ENCODE assay signal across 20 cellular contexts in genomic region chr2:105301646-105302045, GRCh38. TPM values are rescaled to one million over a fixed set of nuclear protein-coding genes. Genes with fewer than 3 reads are reported as not detected.
A peak's percentile ranks its signal among the peaks of the same experiment; 100 is the strongest.
DNase-seq lines count a peak whose midpoint lies in the region; ATAC-seq lines count a peak whose summit lies in the region.
"Had no signal": no experiment of that assay in that cellular context is flagged by ENCODE, and none has a peak within 500 bp of the region (broad histone marks: within the 10 kb centered on the region; RNA-seq: fewer than 3 reads in every experiment).

No MANE protein-coding gene starts in this region.

- peak in 1 of 2 donors; percentile 36 for DNase-seq in stimulated activated naive CD8-positive, alpha-beta T cell treated with anti-CD3 and anti-CD28 coated beads, Interleukin-15, amount 100 ng/mL, for 72 hours
- DNase-seq in stimulated activated naive CD8-positive, alpha-beta T cell treated with anti-CD3 and anti-CD28 coated beads, Interleukin-15, Interleukin-2, amounts not matched to agents 100 U/mL and 50 U/mL, for 24 hours: no peak
- peak; percentile 70 for DNase-seq in Jurkat, Clone E6-1 (ENCODE audit: low read depth, low spot score)
- DNase-seq in D341Med (ENCODE audit: low spot score): no peak
- DNase-seq: ACHN, C1 segment of cervical spinal cord, DMS 273 treated with DMSO at 0.1 percent for 48 hours, GOT3, NCI-H1436, NCI-H1930, NCI-H226, NCI-H524, NCI-H82, PC-3, RPMI8226, SIG-M5 had no signal

- peak; percentile 90 for ATAC-seq in stimulated activated naive CD8-positive, alpha-beta T cell treated with anti-CD3 and anti-CD28 coated beads, Interleukin-15, amount 100 ng/mL, for 72 hours
- ATAC-seq in stimulated activated naive CD8-positive, alpha-beta T cell treated with anti-CD3 and anti-CD28 coated beads, Interleukin-15, Interleukin-2, amounts not matched to agents 100 U/mL and 50 U/mL, for 24 hours: no peak
- ATAC-seq in activated T-helper 17 cell treated with anti-CD3 and anti-CD28 coated beads, Interleukin-2, amount 50 U/mL, for 72 hours (replicated peaks): peak; percentile 68
- no peak for ATAC-seq in HG02571 (IDR thresholded peaks at IDR 0.05; ENCODE audit: unreplicated experiment)
- no peak for ATAC-seq in HG03460 (IDR thresholded peaks at IDR 0.05; ENCODE audit: unreplicated experiment)
- ATAC-seq: HCT116, PC-3 had no signal

- peaks cover 26% of the 10 kb centered on the region for H3K4me1 Mint-ChIP-seq in stimulated activated naive CD8-positive, alpha-beta T cell treated with anti-CD3 and anti-CD28 coated beads, Interleukin-15, amount 100 ng/mL, for 72 hours
- H3K4me1 Mint-ChIP-seq in activated T-helper 17 cell treated with anti-CD3 and anti-CD28 coated beads, Interleukin-2, amount 50 U/mL, for 72 hours: peaks cover 5% of the 10 kb centered on the region

- H3K4me3 Mint-ChIP-seq in stimulated activated naive CD8-positive, alpha-beta T cell treated with anti-CD3 and anti-CD28 coated beads, Interleukin-15, amount 100 ng/mL, for 72 hours: no peak overlapping the region
- H3K4me3 Mint-ChIP-seq in activated T-helper 17 cell treated with anti-CD3 and anti-CD28 coated beads, Interleukin-2, amount 50 U/mL, for 72 hours: no peak overlapping the region

- H3K9me3 Mint-ChIP-seq in stimulated activated naive CD8-positive, alpha-beta T cell treated with anti-CD3 and anti-CD28 coated beads, Interleukin-15, amount 100 ng/mL, for 72 hours: no peaks in the 10 kb centered on the region
- H3K9me3 Mint-ChIP-seq in activated T-helper 17 cell treated with anti-CD3 and anti-CD28 coated beads, Interleukin-2, amount 50 U/mL, for 72 hours: no peaks in the 10 kb centered on the region

- peaks cover 48% of the 10 kb centered on the region for H3K36me3 Mint-ChIP-seq in activated T-helper 17 cell treated with anti-CD3 and anti-CD28 coated beads, Interleukin-2, amount 50 U/mL, for 72 hours (ENCODE audit: low read depth)

- H3K4me3 ChIP-seq in Jurkat, Clone E6-1 (ENCODE audit: low read length): no peak overlapping the region

- H3K27me3 Mint-ChIP-seq in stimulated activated naive CD8-positive, alpha-beta T cell treated with anti-CD3 and anti-CD28 coated beads, Interleukin-15, amount 100 ng/mL, for 72 hours: no peaks in the 10 kb centered on the region
- H3K27me3 Mint-ChIP-seq in activated T-helper 17 cell treated with anti-CD3 and anti-CD28 coated beads, Interleukin-2, amount 50 U/mL, for 72 hours: no peaks in the 10 kb centered on the region

- peak overlapping the region in 1 of 2 donors; percentile 42 for H3K27ac Mint-ChIP-seq in stimulated activated naive CD8-positive, alpha-beta T cell treated with anti-CD3 and anti-CD28 coated beads, Interleukin-15, amount 100 ng/mL, for 72 hours
- H3K27ac Mint-ChIP-seq in activated T-helper 17 cell treated with anti-CD3 and anti-CD28 coated beads, Interleukin-2, amount 50 U/mL, for 72 hours: peak overlapping the region; percentile 38

RNA-seq across cellular contexts. Expression of gene TGFBRAP1, which starts 27.9 kb away (rescaled TPM):
- polyA plus RNA-seq in Jurkat, Clone E6-1 (2012; ENCODE audit: insufficient read depth, insufficient read length): 20.9 TPM
- 10 to 100 TPM; 16.5 to 28.0 TPM for total RNA-seq in activated T-helper 17 cell treated with anti-CD3 and anti-CD28 coated beads, Interleukin-2, amount 50 U/mL, for 72 hours

RNA-seq across cellular contexts. Expression of gene C2orf49, which starts 35.7 kb away (rescaled TPM):
- polyA plus RNA-seq in Jurkat, Clone E6-1 (2012; ENCODE audit: insufficient read depth, insufficient read length): 22.8 TPM
- total RNA-seq in activated T-helper 17 cell treated with anti-CD3 and anti-CD28 coated beads, Interleukin-2, amount 50 U/mL, for 72 hours: 10 to 100 TPM; 17.7 to 23.8 TPM

Comparison
In these comparisons a context has a peak if more than half of its experiments do, and no peak if none do; other contexts are left out.
1. ATAC-seq: peak in stimulated activated naive CD8-positive, alpha-beta T cell treated with anti-CD3 and anti-CD28 coated beads, Interleukin-15, amount 100 ng/mL, for 72 hours (single experiment) and activated T-helper 17 cell treated with anti-CD3 and anti-CD28 coated beads, Interleukin-2, amount 50 U/mL, for 72 hours (single experiment); none in stimulated activated naive CD8-positive, alpha-beta T cell treated with anti-CD3 and anti-CD28 coated beads, Interleukin-15, Interleukin-2, amounts not matched to agents 100 U/mL and 50 U/mL, for 24 hours (single experiment), HG02571 (single experiment) and HG03460 (single experiment).